Comparison of ENCODE assay signal across 8 cellular contexts in the genomic region with DNA sequence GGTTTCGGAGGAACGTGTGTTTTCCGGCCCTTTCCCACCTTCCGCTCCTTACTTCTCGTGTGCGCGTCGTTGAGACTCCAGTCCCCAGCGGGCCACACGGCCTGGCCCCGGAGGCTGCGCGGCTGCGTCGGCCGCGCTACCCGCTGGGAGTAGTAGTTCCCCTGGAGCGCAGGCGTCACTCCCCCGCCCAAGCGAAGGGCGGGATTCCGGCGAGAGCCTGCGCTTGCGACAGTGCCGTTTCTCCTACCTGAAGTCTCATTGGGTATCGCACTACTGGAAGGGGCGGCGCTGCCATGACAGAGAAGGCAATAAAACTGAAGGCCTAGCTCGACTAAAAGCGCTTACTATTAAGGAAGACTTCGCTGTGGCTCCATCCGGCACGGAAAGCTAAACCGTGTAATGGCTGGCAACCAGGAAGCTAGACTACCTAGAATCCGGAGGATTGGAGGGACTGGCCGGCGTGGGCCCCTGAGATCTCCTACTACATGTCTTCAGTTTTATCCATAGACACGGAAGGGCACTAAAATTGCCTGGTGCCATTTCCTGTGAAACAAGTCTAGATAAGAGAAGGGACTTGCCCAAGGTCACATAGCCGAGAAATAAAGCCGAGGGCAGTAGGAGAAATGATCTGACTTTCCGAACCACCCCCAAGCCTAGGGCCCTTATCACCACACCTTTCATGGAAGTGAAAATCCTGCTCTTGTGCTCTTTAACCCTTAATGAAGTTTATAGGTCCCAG. TPM values are rescaled to one million over a fixed set of nuclear protein-coding genes. Genes with fewer than 3 reads are reported as not detected.
DNase-seq lines count a peak whose midpoint lies in the region; ATAC-seq, FAIRE-seq and TF ChIP-seq lines count a peak whose summit lies in the region.

No MANE protein-coding gene starts in this region.

- peaks cover 2 to 13% (median 4%) of the 10 kb centered on the region in 3 donors for H3K36me3 Mint-ChIP-seq in naive thymus-derived CD8-positive, alpha-beta T cell

- peaks cover 19 to 63% (median 56%) of the 10 kb centered on the region in 4 donors for H3K4me1 Mint-ChIP-seq in naive thymus-derived CD8-positive, alpha-beta T cell

- CTCF ChIA-PET in RWPE1 (lab: Yijun Ruan, JAX): interaction anchor here (1.0 to 1.7 kb wide), 2 partner anchors 16 to 536 kb away, joined by 3 to 4 read pairs; no protein-coding TSS in a partner anchor

- peak overlapping the region; percentile 93 to 100 (median 99) for H3K4me3 Mint-ChIP-seq in naive thymus-derived CD8-positive, alpha-beta T cell

- no peaks in the 10 kb centered on the region for H3K9me3 Mint-ChIP-seq in naive thymus-derived CD8-positive, alpha-beta T cell

- peak; percentile 90 for FAIRE-seq in H54 (lab: Jason Lieb, UNC)

- ATAC-seq in naive thymus-derived CD8-positive, alpha-beta T cell: peak; percentile 82 to 84

- no peaks in the 10 kb centered on the region for H3K27me3 Mint-ChIP-seq in naive thymus-derived CD8-positive, alpha-beta T cell

- peak overlapping the region; percentile 92 for H3K27ac ChIP-seq in RWPE1

- POLR2A ChIA-PET in RWPE1 (lab: Yijun Ruan, JAX; ENCODE audit: low non-redundant PET): no interaction called here
- POLR2A ChIA-PET in naive thymus-derived CD8-positive, alpha-beta T cell (lab: Charles Lee): interaction anchor here (0.5 to 2.2 kb wide), 18 partner anchors 10 to 1033 kb away, joined by 3 to 23 read pairs (median 5); partner anchors contain the start of genes AKR1A1, BTBD19, CCDC163 and EIF2B3

- peak; percentile 44; the same call in 1 of the 2 replicates for TF ChIP-seq POLR2A in H54 (IDR thresholded peaks at IDR 0.05; ENCODE audit: low read depth, low read length)

- TF ChIP-seq CTCF in RWPE1 (conservative IDR thresholded peaks at IDR 0.05; ENCODE audit: low read depth): no peak

- DNase-seq in ELF-1 (ENCODE audit: low read depth, low spot score): peak; percentile 99
- peak; percentile 83 for DNase-seq in H54 (ENCODE audit: insufficient read length, low spot score)
- DNase-seq in LoVo (ENCODE audit: low spot score): peak; percentile 99
- peak; percentile 97 for DNase-seq in RWPE1 (ENCODE audit: low spot score)
- DNase-seq in activated T-helper 9 cell treated with anti-CD3 and anti-CD28 coated beads, Interleukin-2, amount 50 U/mL, for 16 hours (ENCODE audit: low read depth): peak; percentile 96
- peak; percentile 98 for DNase-seq in fibroblast of peridontal ligament (ENCODE audit: extremely low read depth)
- peak; percentile 89 to 99 (median 97) for DNase-seq in naive thymus-derived CD8-positive, alpha-beta T cell
- peak; percentile 93 to 98 (median 98) for DNase-seq in stimulated activated naive CD4-positive, alpha-beta T cell (lab: John Stamatoyannopoulos, UW)

- H3K27ac Mint-ChIP-seq in naive thymus-derived CD8-positive, alpha-beta T cell: peak overlapping the region; percentile 99 to 100 (median 99)

RNA-seq across cellular contexts. Expression of gene TMEM69, which starts 0.8 kb away (rescaled TPM):
- total RNA-seq in naive thymus-derived CD8-positive, alpha-beta T cell: 10 to 100 TPM; 23.9 to 29.1 TPM
- polyA plus RNA-seq in naive thymus-derived CD8-positive, alpha-beta T cell: 10 to 100 TPM; 43.5 to 59.4 (median 56.0) TPM

RNA-seq across cellular contexts. Expression of gene GPBP1L1, which starts 0.8 kb away (rescaled TPM):
- 100 to 1,000 TPM; 183 to 193 TPM for total RNA-seq in naive thymus-derived CD8-positive, alpha-beta T cell
- 10 to 100 TPM; 88.9 to 94.0 (median 92.1) TPM for polyA plus RNA-seq in naive thymus-derived CD8-positive, alpha-beta T cell

Comparison
In these comparisons a context has a peak if more than half of its experiments do, and no peak if none do; other contexts are left out.
1. Peak in every context shown above with its lines: DNase-seq, ATAC-seq and H3K27ac ChIP-seq.